Comparison of ENCODE assay signal across 1 cellular context in genomic region chr16:68088130-68088972, GRCh38.
TF ChIP-seq lines count a peak whose summit lies in the region.

No MANE protein-coding gene starts in this region.

TF ChIP-seq in A549, 52 proteins besides CTCF, POLR2A, EP300 and RAD21 (continued from another document):
- TF ChIP-seq MAX (IDR thresholded peaks at IDR 0.05): no peak
- no peak for TF ChIP-seq ZFP36 (IDR thresholded peaks at IDR 0.05; ENCODE audit: borderline replicate concordance, partially characterized antibody)
- no peak for TF ChIP-seq ZNF302 (CRISPR knock-in tag; IDR thresholded peaks at IDR 0.05)
- no peak for TF ChIP-seq FOXS1 (CRISPR knock-in tag; IDR thresholded peaks at IDR 0.05)
- no peak for TF ChIP-seq HES2 (IDR thresholded peaks at IDR 0.05)
- no peak for TF ChIP-seq CHD4 (IDR thresholded peaks at IDR 0.05; ENCODE audit: borderline replicate concordance)
- TF ChIP-seq POLR2AphosphoS2 (conservative IDR thresholded peaks at IDR 0.05; ENCODE audit: low read length): no peak
- TF ChIP-seq ELK1 (IDR thresholded peaks at IDR 0.05; ENCODE audit: low read depth, low read length): no peak
- TF ChIP-seq ZC3H11A (IDR thresholded peaks at IDR 0.05): no peak
- TF ChIP-seq HOXA7 (CRISPR knock-in tag; IDR thresholded peaks at IDR 0.05): no peak
- no peak for TF ChIP-seq RFX5 (IDR thresholded peaks at IDR 0.05)
- TF ChIP-seq ZSCAN20 (CRISPR knock-in tag; IDR thresholded peaks at IDR 0.05): no peak
- no peak for TF ChIP-seq CBX8 (IDR thresholded peaks at IDR 0.05)
- TF ChIP-seq CEBPB (IDR thresholded peaks at IDR 0.05): no peak
- TF ChIP-seq MAFK (IDR thresholded peaks at IDR 0.05; ENCODE audit: partially characterized antibody): no peak
- no peak for TF ChIP-seq KDM1A (IDR thresholded peaks at IDR 0.05; ENCODE audit: low read depth)
- no peak for TF ChIP-seq CHD2 (IDR thresholded peaks at IDR 0.05; ENCODE audit: low read length, partially characterized antibody)
